In the genomic region with DNA sequence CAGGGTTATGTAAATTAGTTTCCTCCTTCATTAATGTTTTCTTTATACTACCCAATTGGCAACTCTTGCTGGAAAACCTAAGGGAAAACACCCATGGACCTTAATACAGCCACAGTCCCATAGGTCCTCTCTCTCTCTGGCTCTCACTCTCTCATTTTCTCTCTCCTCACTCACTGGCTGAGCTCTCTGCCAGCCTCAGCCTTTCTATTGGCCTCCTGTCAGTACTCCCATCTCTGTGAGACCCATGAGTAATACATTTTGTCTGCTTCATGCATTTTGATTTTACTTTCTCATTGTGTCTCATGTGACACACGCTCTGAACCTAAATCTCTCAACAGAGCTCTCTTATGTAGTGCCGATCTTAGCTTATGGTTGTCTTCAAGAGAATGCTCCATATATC, we compare ENCODE assay signal across 20 cellular contexts.
DNase-seq lines count a peak whose midpoint lies in the region; ATAC-seq, FAIRE-seq and TF ChIP-seq lines count a peak whose summit lies in the region.
"Had no signal": no experiment of that assay in that cellular context is flagged by ENCODE, and none has a peak within 500 bp of the region (broad histone marks: within the 10 kb centered on the region; RNA-seq: fewer than 3 reads in every experiment).

No MANE protein-coding gene starts in this region.

- no peak overlapping the region for H2BK5ac ChIP-seq in neuronal stem cell (ENCODE audit: low read length)

- FAIRE-seq in K562 (lab: Jason Lieb, UNC): no peak

- H3K4me1 ChIP-seq in right atrium auricular region (no peaks in the 10 kb centered on the region), K562 (replicated peaks in 1 of 2; ENCODE audit: control insufficient read depth in 2 of 2, insufficient read depth in 2 of 2, low read length in 2 of 2) (no peaks in the 10 kb centered on the region; a peak in 2 of 5 replicates), neuronal stem cell (ENCODE audit: control insufficient read depth in 2 of 2, insufficient read depth in 1 of 2, low read depth in 1 of 2, low read length in 2 of 2) (no peaks in the 10 kb centered on the region), tibial artery (no peaks in the 10 kb centered on the region), transverse colon (no peaks in the 10 kb centered on the region), ascending aorta (no peaks in the 10 kb centered on the region)
- H3K4me1 ChIP-seq: BE2C, Caco-2 had no signal

- H3K18ac ChIP-seq in neuronal stem cell (ENCODE audit: low read length): no peak overlapping the region

- TF ChIP-seq CTCF in right atrium auricular region (IDR thresholded peaks at IDR 0.05): no peak
- TF ChIP-seq CTCF in K562 (IDR thresholded peaks at IDR 0.05 in 2 of 3, conservative IDR thresholded peaks at IDR 0.05 in 1 of 3; ENCODE audit: insufficient read depth in 2 of 3, low read depth in 1 of 3, low read length in 3 of 3): no peak
- TF ChIP-seq CTCF in tibial artery (IDR thresholded peaks at IDR 0.05): no peak
- TF ChIP-seq CTCF in transverse colon (IDR thresholded peaks at IDR 0.05): no peak
- TF ChIP-seq CTCF in ascending aorta (IDR thresholded peaks at IDR 0.05): no peak

- H2AK5ac ChIP-seq in neuronal stem cell (ENCODE audit: low read depth, low read length): no peak overlapping the region

- TF ChIP-seq POLR2A in K562 (conservative IDR thresholded peaks at IDR 0.05) (no peak), transverse colon (IDR thresholded peaks at IDR 0.05) (no peak)

- H3K14ac ChIP-seq in neuronal stem cell (ENCODE audit: low read length): no peak overlapping the region

- no peak for TF ChIP-seq EP300 in K562 (IDR thresholded peaks at IDR 0.05; ENCODE audit: low read length)
- no peak for TF ChIP-seq EP300 in transverse colon (IDR thresholded peaks at IDR 0.05; ENCODE audit: low read depth)

- in situ Hi-C loops in K562 (cut with MboI): no loop called here
- in situ Hi-C loops in transverse colon (cut with MboI; ENCODE audit: low pct_ligation_motif_present in 1 of 4, low pct_unique_long_range_greater_than_20kb in 1 of 4, low sequenced_read_pairs in 3 of 4): no loop called here

- no peaks in the 10 kb centered on the region for H4K20me1 ChIP-seq in K562 (replicated peaks; ENCODE audit: control insufficient read depth, insufficient read depth, low read length)

- H3K4ac ChIP-seq in neuronal stem cell (ENCODE audit: low read length): no peak overlapping the region

- H2BK120ac ChIP-seq in neuronal stem cell (ENCODE audit: low read depth, low read length): no peak overlapping the region

- no peaks in the 10 kb centered on the region for H3K79me1 ChIP-seq in neuronal stem cell (ENCODE audit: low read depth, low read length)

- intact Hi-C loops in Right ventricle myocardium inferior (cut with DNase I): no loop called here
- intact Hi-C loops in K562 (cut with micrococcal nuclease): loop anchor here (10.0 kb wide), 1 partner anchor 67 kb away; no protein-coding TSS in a partner anchor
- intact Hi-C loops in tibial artery (cut with DNase I; ENCODE audit: low total_unique reads): no loop called here
- intact Hi-C loops in transverse colon (cut with DNase I; ENCODE audit: low total_unique reads): no loop called here
- intact Hi-C loops in ascending aorta (cut with DNase I): no loop called here

- no peaks in the 10 kb centered on the region for H3K9me1 ChIP-seq in K562 (ENCODE audit: control insufficient read depth, insufficient read depth, low read length)

- H3K36me3 ChIP-seq in right atrium auricular region: no peaks in the 10 kb centered on the region
- no peaks in the 10 kb centered on the region for H3K36me3 ChIP-seq in K562 (ENCODE audit: control insufficient read depth, insufficient read depth, low read length)
- no peaks in the 10 kb centered on the region for H3K36me3 ChIP-seq in neuronal stem cell (replicated peaks in 1 of 2; ENCODE audit: control insufficient read depth in 2 of 2, insufficient read depth in 2 of 2, low read length in 2 of 2)
- H3K36me3 ChIP-seq in tibial artery: no peaks in the 10 kb centered on the region
- H3K36me3 ChIP-seq in transverse colon: no peaks in the 10 kb centered on the region
- H3K36me3 ChIP-seq in ascending aorta: no peaks in the 10 kb centered on the region
- H3K36me3 ChIP-seq: BE2C had no signal

- no peak overlapping the region; the same call in 1 of the 2 replicates for H3K4me2 ChIP-seq in K562 (ENCODE audit: insufficient read depth, low read length)
- no peak overlapping the region for H3K4me2 ChIP-seq in neuronal stem cell (ENCODE audit: insufficient read depth, low read length, poor library complexity, severe bottlenecking)

- H3K27ac ChIP-seq in right atrium auricular region: no peak overlapping the region
- no peak overlapping the region for H3K27ac ChIP-seq in K562 (ENCODE audit: extremely low read depth, low read depth, low read length)
- H3K27ac ChIP-seq in neuronal stem cell (replicated peaks; ENCODE audit: low read length): no peak overlapping the region
- H3K27ac ChIP-seq in tibial artery: no peak overlapping the region
- H3K27ac ChIP-seq in transverse colon: no peak overlapping the region
- H3K27ac ChIP-seq in ascending aorta: no peak overlapping the region
- H3K27ac ChIP-seq: 22Rv1 had no signal

- no peak overlapping the region for H4K8ac ChIP-seq in neuronal stem cell (ENCODE audit: low read depth, low read length)

- H3K27me3 ChIP-seq in right atrium auricular region (no peaks in the 10 kb centered on the region), K562 (ENCODE audit: control insufficient read depth in 2 of 2, insufficient read depth in 2 of 2, low read length in 2 of 2) (no peaks in the 10 kb centered on the region), neuronal stem cell (ENCODE audit: control insufficient read depth in 3 of 3, insufficient read depth in 3 of 3, low read depth in 1 of 3, low read length in 3 of 3) (no peaks in the 10 kb centered on the region), tibial artery (no peaks in the 10 kb centered on the region), transverse colon (no peaks in the 10 kb centered on the region), ascending aorta (no peaks in the 10 kb centered on the region)
- H3K27me3 ChIP-seq: BE2C had no signal

- no peak for DNase-seq in Right ventricle myocardium inferior (ENCODE audit: missing footprints)
- DNase-seq in right atrium auricular region (ENCODE audit: low spot score): no peak
- DNase-seq in K562 (ENCODE audit: extremely low read depth in 1 of 4, low spot score in 3 of 4): peak in 1 of 4 experiments; percentile 32
- no peak for DNase-seq in neuronal stem cell (ENCODE audit: low spot score)
- no peak for DNase-seq in tibial artery
- no peak for DNase-seq in transverse colon
- DNase-seq in ascending aorta (ENCODE audit: low spot score in 2 of 2): no peak
- no peak for DNase-seq in activated gamma-delta T cell (lab: John Stamatoyannopoulos, UW)
- DNase-seq: BE2C; Caco-2; CD4-positive, alpha-beta T cell; GF-D8; KBM-7; NCI-H1417 treated with DMSO at 0.1 percent for 48 hours; NCI-H187 treated with DMSO at 0.1 percent for 48 hours; NCI-H345; NCI-H524 treated with DMSO at 0.1 percent for 48 hours; RPMI8226; SIG-M5 had no signal

- CTCF ChIA-PET in K562 (lab: Yijun Ruan, JAX; ENCODE audit: low intra/inter-chr PET ratio): no interaction called here

- ATAC-seq in Right ventricle myocardium inferior (peak; percentile 26), K562 (peak; percentile 73)

- POLR2A ChIA-PET in K562 (lab: Yijun Ruan, JAX): interaction anchor here (0.7 kb wide), 2 partner anchors 18 to 27 kb away, joined by 4 to 5 read pairs; no protein-coding TSS in a partner anchor

- 8% methylated on average over 2 of the region's 2 CpGs for WGBS in K562 (ENCODE audit: insufficient coverage, low coverage, missing lambda C conversion rate)
- no CpG with 5 or more reads among the region's 2 CpGs for WGBS in neuronal stem cell (ENCODE audit: extremely low coverage in 2 of 2, insufficient read length in 2 of 2, insufficient replicate concordance in 1 of 2), 2 donors
- 88 to 93% methylated on average over 2 of the region's 2 CpGs for WGBS in transverse colon (ENCODE audit: low coverage in 1 of 2), 2 donors

- no peak overlapping the region for H3K23ac ChIP-seq in neuronal stem cell (ENCODE audit: low read depth, low read length, poor library complexity)

- no peak overlapping the region for H4K91ac ChIP-seq in neuronal stem cell (ENCODE audit: low read depth, low read length, poor library complexity)

- no peak overlapping the region for H3K9ac ChIP-seq in K562 (ENCODE audit: insufficient read depth in 1 of 2, low read depth in 2 of 2, low read length in 2 of 2)
- no peak overlapping the region for H3K9ac ChIP-seq in neuronal stem cell (ENCODE audit: low read depth, low read length, poor library complexity)

- no peak overlapping the region for H2BK12ac ChIP-seq in neuronal stem cell (ENCODE audit: low read length)

- H3K9me3 ChIP-seq in right atrium auricular region: no peaks in the 10 kb centered on the region
- no peaks in the 10 kb centered on the region for H3K9me3 ChIP-seq in K562 (replicated peaks; ENCODE audit: control insufficient read depth, insufficient read depth, low read depth, low read length)
- peaks cover 0 to 3% of the 10 kb centered on the region in 2 donors for H3K9me3 ChIP-seq in neuronal stem cell (replicated peaks in 1 of 2; ENCODE audit: control insufficient read depth in 2 of 2, insufficient read depth in 1 of 2, low read depth in 1 of 2, low read length in 2 of 2)
- H3K9me3 ChIP-seq in tibial artery: no peaks in the 10 kb centered on the region
- H3K9me3 ChIP-seq in transverse colon: no peaks in the 10 kb centered on the region
- no peaks in the 10 kb centered on the region for H3K9me3 ChIP-seq in ascending aorta
- H3K9me3 ChIP-seq: BE2C, Caco-2 had no signal

- no peaks in the 10 kb centered on the region for H3K79me2 ChIP-seq in K562 (ENCODE audit: control insufficient read depth, insufficient read depth, low read length)

- no peak for TF ChIP-seq RAD21 in K562 (CRISPR knock-in tag; conservative IDR thresholded peaks at IDR 0.05 in 1 of 2, IDR thresholded peaks at IDR 0.05 in 1 of 2)

- H2BK15ac ChIP-seq in neuronal stem cell (ENCODE audit: low read length): no peak overlapping the region

- no TSS peak for BruUV-seq in K562 (replicated peaks; lab: Mats Ljungman, UMichigan)

- H2AFZ ChIP-seq in K562 (ENCODE audit: low read depth, low read length) (peak overlapping the region; percentile 59; the same call in 1 of the 2 replicates), neuronal stem cell (ENCODE audit: low read length) (peak overlapping the region; percentile 66)

- no peak overlapping the region for H3K4me3 ChIP-seq in right atrium auricular region
- no peak overlapping the region for H3K4me3 ChIP-seq in K562
- H3K4me3 ChIP-seq in neuronal stem cell (ENCODE audit: low read length in 2 of 2): no peak overlapping the region
- H3K4me3 ChIP-seq in tibial artery: no peak overlapping the region
- H3K4me3 ChIP-seq in transverse colon: no peak overlapping the region
- no peak overlapping the region for H3K4me3 ChIP-seq in ascending aorta

TF ChIP-seq in K562, 482 proteins besides CTCF, POLR2A, EP300 and RAD21 (continues in another document):
- TF ChIP-seq MEIS2 (IDR thresholded peaks at IDR 0.05; ENCODE audit: partially characterized antibody): peak; percentile 47
